In the genomic region with DNA sequence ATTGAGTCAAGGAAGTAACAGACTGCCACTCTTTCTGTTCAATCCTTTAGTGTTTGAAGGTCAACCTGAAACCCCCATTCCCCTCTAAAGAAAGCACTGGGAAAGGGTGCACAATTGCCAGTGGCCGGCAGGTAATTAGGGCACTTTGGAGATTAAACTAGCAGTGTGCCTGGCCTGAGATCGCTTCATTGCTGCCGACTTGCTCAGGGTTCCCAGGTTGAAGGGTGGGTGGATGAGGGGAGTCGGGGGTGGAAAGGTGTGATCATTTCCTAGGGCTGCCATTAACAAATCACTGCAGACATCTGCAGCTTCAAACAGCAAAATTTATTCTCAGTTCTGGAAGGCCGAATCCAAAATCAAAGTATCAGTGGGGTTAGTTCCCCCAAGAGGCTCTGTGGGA, we compare ENCODE assay signal across 34 cellular contexts. TPM values are rescaled to one million over a fixed set of nuclear protein-coding genes. Genes with fewer than 3 reads are reported as not detected.
"Had no signal": no experiment of that assay in that cellular context is flagged by ENCODE, and none has a peak within 500 bp of the region (broad histone marks: within the 10 kb centered on the region; RNA-seq: fewer than 3 reads in every experiment).

No MANE protein-coding gene starts in this region.

- H3K36me3 ChIP-seq: WERI-Rb-1 had no signal

- H3K4me3 ChIP-seq: ascending aorta, K562, Peyer's patch had no signal

- H3K9me3 ChIP-seq: ascending aorta, Peyer's patch had no signal

- H3K9me3 Mint-ChIP-seq: activated CD4-positive, alpha-beta T cell treated with anti-CD3 and anti-CD28 coated beads, Interleukin-2, amount 10 ng/mL, durations not matched to agents 24 days and 14 days; activated CD8-positive, alpha-beta T cell treated with anti-CD3 and anti-CD28 coated beads for 36 hours; activated naive CD8-positive, alpha-beta T cell treated with anti-CD3 and anti-CD28 coated beads, Interleukin-2, amount 10 ng/mL, durations not matched to agents 7 days and 5 days; activated T-cell treated with anti-CD3 and anti-CD28 coated beads, Interleukin-2, amount 50 U/mL, for 72 hours; activated T-helper 17 cell treated with anti-CD3 and anti-CD28 coated beads, Interleukin-2, amount 50 U/mL, for 72 hours had no signal

- H3K4me1 ChIP-seq: ascending aorta, Peyer's patch had no signal

- H3K36me3 Mint-ChIP-seq: activated naive CD8-positive, alpha-beta T cell treated with anti-CD3 and anti-CD28 coated beads, Interleukin-2, amount 10 ng/mL, durations not matched to agents 7 days and 5 days had no signal

- H3K4me3 Mint-ChIP-seq: activated CD4-positive, alpha-beta T cell treated with anti-CD3 and anti-CD28 coated beads, Interleukin-2, amount 10 ng/mL, durations not matched to agents 24 days and 14 days; activated CD8-positive, alpha-beta T cell treated with anti-CD3 and anti-CD28 coated beads for 36 hours; activated naive CD8-positive, alpha-beta T cell treated with anti-CD3 and anti-CD28 coated beads, Interleukin-2, amount 10 ng/mL, durations not matched to agents 7 days and 5 days; activated T-cell treated with anti-CD3 and anti-CD28 coated beads, Interleukin-2, amount 50 U/mL, for 72 hours; activated T-helper 17 cell treated with anti-CD3 and anti-CD28 coated beads, Interleukin-2, amount 50 U/mL, for 72 hours had no signal

- DNase-seq: activated CD4-positive, alpha-beta T cell treated with anti-CD3 and anti-CD28 coated beads, Interleukin-2, amount 10 ng/mL, durations not matched to agents 24 days and 14 days; activated CD4-positive, alpha-beta T cell treated with anti-CD3 and anti-CD28 coated beads, Interleukin-2, amount 50 U/mL, for 4 hours; activated CD8-positive, alpha-beta T cell treated with anti-CD3 and anti-CD28 coated beads for 36 hours; activated effector memory CD4-positive, alpha-beta T cell treated with anti-CD3 and anti-CD28 coated beads, Interleukin-2, amount 50 U/mL, for 16 hours; activated naive CD4-positive, alpha-beta T cell; activated naive CD4-positive, alpha-beta T cell treated with anti-CD3 and anti-CD28 coated beads, Interleukin-2, amount 50 U/mL, for 16 hours; activated naive CD8-positive, alpha-beta T cell treated with anti-CD3 and anti-CD28 coated beads, Interleukin-2, amount 10 ng/mL, durations not matched to agents 7 days and 5 days; activated T-cell treated with anti-CD3 and anti-CD28 coated beads, Interleukin-2, amount 50 U/mL, for 1 hour; activated T-cell treated with anti-CD3 and anti-CD28 coated beads, Interleukin-2, amount 50 U/mL, for 72 hours; amygdala; central memory CD4-positive, alpha-beta T cell; IMR-90; NCI-H1048; NCI-H1105 treated with DMSO at 0.1 percent for 48 hours; NCI-H1436; NCI-H1694; NCI-H1930; NCI-H2081 treated with DMSO at 0.1 percent for 48 hours; NCI-H345; NCI-H524 treated with DMSO at 0.1 percent for 48 hours; NK-92 treated with Interleukin-12 subunit alpha and Interleukin-12 subunit beta, amount 100 ng/mL, for 24 hours; PC-3; Peyer's patch; RPMI8226; SIG-M5; SW 1271; T-helper 1 cell; T-helper 2 cell; T-helper 9 cell; WERI-Rb-1 had no signal

- H3K27me3 Mint-ChIP-seq: activated CD4-positive, alpha-beta T cell treated with anti-CD3 and anti-CD28 coated beads, Interleukin-2, amount 10 ng/mL, durations not matched to agents 24 days and 14 days had no signal

- H3K4me1 Mint-ChIP-seq: activated CD4-positive, alpha-beta T cell treated with anti-CD3 and anti-CD28 coated beads, Interleukin-2, amount 10 ng/mL, durations not matched to agents 24 days and 14 days; activated naive CD8-positive, alpha-beta T cell treated with anti-CD3 and anti-CD28 coated beads, Interleukin-2, amount 10 ng/mL, durations not matched to agents 7 days and 5 days; activated T-helper 17 cell treated with anti-CD3 and anti-CD28 coated beads, Interleukin-2, amount 50 U/mL, for 72 hours had no signal

- H3K27ac Mint-ChIP-seq: activated CD4-positive, alpha-beta T cell treated with anti-CD3 and anti-CD28 coated beads, Interleukin-2, amount 10 ng/mL, durations not matched to agents 24 days and 14 days; activated CD8-positive, alpha-beta T cell treated with anti-CD3 and anti-CD28 coated beads for 36 hours; activated naive CD8-positive, alpha-beta T cell treated with anti-CD3 and anti-CD28 coated beads, Interleukin-2, amount 10 ng/mL, durations not matched to agents 7 days and 5 days; activated T-cell treated with anti-CD3 and anti-CD28 coated beads, Interleukin-2, amount 50 U/mL, for 72 hours; activated T-helper 17 cell treated with anti-CD3 and anti-CD28 coated beads, Interleukin-2, amount 50 U/mL, for 72 hours had no signal

- H3K27ac ChIP-seq: ascending aorta, Peyer's patch, WERI-Rb-1 had no signal

- H3K27me3 ChIP-seq: ascending aorta, Peyer's patch had no signal

- ATAC-seq: activated CD8-positive, alpha-beta T cell treated with anti-CD3 and anti-CD28 coated beads for 36 hours; activated T-cell treated with anti-CD3 and anti-CD28 coated beads, Interleukin-2, amount 50 U/mL, for 72 hours; activated T-helper 17 cell treated with anti-CD3 and anti-CD28 coated beads, Interleukin-2, amount 50 U/mL, for 72 hours; K562; PC-3 had no signal

RNA-seq across cellular contexts. Expression of a gene that starts 16.3 kb away (rescaled TPM):
- total RNA-seq: activated CD4-positive, alpha-beta T cell treated with anti-CD3 and anti-CD28 coated beads, Interleukin-2, amount 10 ng/mL, durations not matched to agents 24 days and 14 days; activated CD8-positive, alpha-beta memory T cell treated with anti-CD3 and anti-CD28 coated beads for 36 hours; activated CD8-positive, alpha-beta T cell treated with anti-CD3 and anti-CD28 coated beads for 36 hours; activated naive CD8-positive, alpha-beta T cell treated with anti-CD3 and anti-CD28 coated beads, Interleukin-2, amount 10 ng/mL, durations not matched to agents 7 days and 5 days; activated T-cell treated with anti-CD3 and anti-CD28 coated beads, Interleukin-2, amount 50 U/mL, for 72 hours; activated T-helper 17 cell treated with anti-CD3 and anti-CD28 coated beads, Interleukin-2, amount 50 U/mL, for 72 hours; ascending aorta; IMR-90; K562; PC-3; Peyer's patch had no signal
- polyA plus RNA-seq: IMR-90 had no signal
